1 cellular context compared by ENCODE assay signal in the genomic region with DNA sequence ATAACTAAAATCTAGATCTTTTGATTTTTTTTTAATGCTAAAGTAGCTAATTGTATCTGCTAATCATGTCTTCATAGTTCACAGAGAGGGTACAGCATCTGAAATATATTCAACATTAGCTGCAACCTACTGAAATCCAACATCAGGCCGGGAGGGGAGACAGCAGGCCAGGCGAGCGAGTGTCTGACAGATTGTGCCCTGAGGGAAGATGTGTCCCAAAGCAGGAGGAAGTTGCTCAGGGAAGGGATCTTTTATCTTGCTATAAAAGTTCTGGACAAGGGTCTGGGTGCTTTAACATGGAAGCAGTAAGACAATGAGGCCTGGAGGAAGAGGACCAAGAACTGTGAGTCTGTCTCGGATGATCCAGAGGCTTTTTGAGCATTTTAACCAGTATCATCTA.
TF ChIP-seq lines count a peak whose summit lies in the region.

No MANE protein-coding gene starts in this region.

TF ChIP-seq in IMR-90, 13 proteins besides CTCF, POLR2A, EP300 and RAD21 (continued from another document):
- no peak for TF ChIP-seq ELK1 (IDR thresholded peaks at IDR 0.05; ENCODE audit: borderline replicate concordance, low read depth, low read length)
- TF ChIP-seq CHD1 (IDR thresholded peaks at IDR 0.05; ENCODE audit: low read depth, low read length), result no peak
- no peak for TF ChIP-seq RFX5 (IDR thresholded peaks at IDR 0.05; ENCODE audit: low read depth, low read length)
- TF ChIP-seq RCOR1 (IDR thresholded peaks at IDR 0.05; ENCODE audit: insufficient replicate concordance, low read length), result no peak
- no peak for TF ChIP-seq USF2 (IDR thresholded peaks at IDR 0.05; ENCODE audit: low read depth, low read length)
- no peak for TF ChIP-seq BHLHE40 (IDR thresholded peaks at IDR 0.05; ENCODE audit: low read depth, low read length)
- no peak for TF ChIP-seq MAZ (IDR thresholded peaks at IDR 0.05; ENCODE audit: borderline replicate concordance, low read depth, low read length)
